Comparison of ENCODE assay signal across 1 cellular context in genomic region chr11:66051371-66051765, GRCh38.
TF ChIP-seq lines count a peak whose summit lies in the region.

No MANE protein-coding gene starts in this region.

TF ChIP-seq in endothelial cell of umbilical vein, 7 proteins besides CTCF, POLR2A, EP300 and RAD21:
- TF ChIP-seq EZH2 (IDR thresholded peaks at IDR 0.05; ENCODE audit: borderline replicate concordance, low read depth, low read length, severe bottlenecking): no peak
- TF ChIP-seq JUN (IDR thresholded peaks at IDR 0.05; ENCODE audit: borderline replicate concordance, insufficient read depth, insufficient read length, low read depth): no peak
- TF ChIP-seq MAX (IDR thresholded peaks at IDR 0.05; ENCODE audit: insufficient read depth, insufficient read length): no peak
- TF ChIP-seq POLR2AphosphoS5 (IDR thresholded peaks at IDR 0.05; ENCODE audit: insufficient read depth, low read depth, low read length): no peak
- TF ChIP-seq FOS (IDR thresholded peaks at IDR 0.05; ENCODE audit: borderline replicate concordance, insufficient read depth, low read length): no peak
- TF ChIP-seq MYC (IDR thresholded peaks at IDR 0.05; ENCODE audit: low read depth, low read length): no peak
TF ChIP-seq in endothelial cell of umbilical vein: peak in this region for 0.
